Comparison of ENCODE assay signal across 11 cellular contexts in genomic region chr14:103155013-103155412, GRCh38. TPM values are rescaled to one million over a fixed set of nuclear protein-coding genes. Genes with fewer than 3 reads are reported as not detected.
DNase-seq lines count a peak whose midpoint lies in the region; ATAC-seq and TF ChIP-seq lines count a peak whose summit lies in the region.
"Had no signal": no experiment of that assay in that cellular context is flagged by ENCODE, and none has a peak within 500 bp of the region (broad histone marks: within the 10 kb centered on the region; RNA-seq: fewer than 3 reads in every experiment).

No MANE protein-coding gene starts in this region.

- peaks cover 24% of the 10 kb centered on the region for H3K4me1 ChIP-seq in Caco-2
- no peaks in the 10 kb centered on the region for H3K4me1 ChIP-seq in naive thymus-derived CD4-positive, alpha-beta T cell (ENCODE audit: control insufficient read depth in 2 of 2, insufficient read depth in 2 of 2, low read length in 2 of 2)

- DNase-seq in Caco-2 (peak; percentile 40 to 53), NCI-H460 (ENCODE audit: extremely low read depth, low read depth) (peak; percentile 84), fibroblast of gingiva (ENCODE audit: low read depth) (peak; percentile 77), NCI-H1417 treated with DMSO at 0.1 percent for 48 hours (lab: John Stamatoyannopoulos, UW) (no peak), superior temporal gyrus (ENCODE audit: extremely low spot score) (no peak), NCI-H345 (lab: John Stamatoyannopoulos, UW) (no peak), NCI-H774 (lab: John Stamatoyannopoulos, UW) (no peak)
- no peak for DNase-seq in naive thymus-derived CD4-positive, alpha-beta T cell
- DNase-seq: NCI-H187 had no signal

- H3K36me3 ChIP-seq in Caco-2 (ENCODE audit: control insufficient read depth, insufficient read depth, low read length): no peaks in the 10 kb centered on the region
- H3K36me3 ChIP-seq in naive thymus-derived CD4-positive, alpha-beta T cell (ENCODE audit: control insufficient read depth in 2 of 3, insufficient read depth in 3 of 3, low read length in 3 of 3): no peaks in the 10 kb centered on the region

- no peak overlapping the region for H3K27ac Mint-ChIP-seq in Caco-2 (ENCODE audit: unreplicated experiment)
- H3K27ac Mint-ChIP-seq in naive thymus-derived CD4-positive, alpha-beta T cell: no peak overlapping the region
- H3K27ac Mint-ChIP-seq: dendritic cell treated with granulocyte-macrophage colony-stimulating factor and Interleukin-4, amounts not matched to agents 40 ng/mL and 50 ng/mL, for 4 days; natural killer cell treated with Interleukin-12 subunit alpha and Interleukin-12 subunit beta and Interleukin-15 and Interleukin-18, amount 100 ng/mL, for 72 hours had no signal

- intact Hi-C loops in Caco-2 (cut with micrococcal nuclease; ENCODE audit: unreplicated experiment): no loop called here
- intact Hi-C loops in naive thymus-derived CD4-positive, alpha-beta T cell (cut with micrococcal nuclease): no loop called here

- peaks cover 6% of the 10 kb centered on the region for H3K4me1 Mint-ChIP-seq in Caco-2 (ENCODE audit: low read depth, unreplicated experiment)
- H3K4me1 Mint-ChIP-seq in naive thymus-derived CD4-positive, alpha-beta T cell: no peaks in the 10 kb centered on the region

- no peak for TF ChIP-seq CTCF in Caco-2 (IDR thresholded peaks at IDR 0.05; ENCODE audit: insufficient read depth in 1 of 2, low read depth in 1 of 2, low read length in 1 of 2, severe bottlenecking in 1 of 2, unreplicated experiment in 1 of 2)

- H3K27me3 Mint-ChIP-seq in Caco-2 (ENCODE audit: insufficient read depth, unreplicated experiment): no peaks in the 10 kb centered on the region
- peaks cover 0 to 9% (median 0%) of the 10 kb centered on the region in 5 donors for H3K27me3 Mint-ChIP-seq in naive thymus-derived CD4-positive, alpha-beta T cell

- ATAC-seq in naive thymus-derived CD4-positive, alpha-beta T cell: peak; percentile 63

- POLR2A ChIA-PET in Caco-2 (lab: Charles Lee): no interaction called here
- POLR2A ChIA-PET in naive thymus-derived CD4-positive, alpha-beta T cell (lab: Charles Lee): no interaction called here

- no peak overlapping the region for H3K4me3 ChIP-seq in Caco-2 (ENCODE audit: low read depth, low read length)
- H3K4me3 ChIP-seq in naive thymus-derived CD4-positive, alpha-beta T cell (ENCODE audit: low read length): no peak overlapping the region

- no peaks in the 10 kb centered on the region for H3K9me3 Mint-ChIP-seq in Caco-2 (ENCODE audit: unreplicated experiment)
- H3K9me3 Mint-ChIP-seq in naive thymus-derived CD4-positive, alpha-beta T cell: no peaks in the 10 kb centered on the region
- H3K9me3 Mint-ChIP-seq: dendritic cell treated with granulocyte-macrophage colony-stimulating factor and Interleukin-4, amounts not matched to agents 40 ng/mL and 50 ng/mL, for 4 days; natural killer cell treated with Interleukin-12 subunit alpha and Interleukin-12 subunit beta and Interleukin-15 and Interleukin-18, amount 100 ng/mL, for 72 hours had no signal

- H3K4me3 Mint-ChIP-seq in Caco-2 (ENCODE audit: unreplicated experiment): no peak overlapping the region
- H3K4me3 Mint-ChIP-seq in naive thymus-derived CD4-positive, alpha-beta T cell: no peak overlapping the region
- H3K4me3 Mint-ChIP-seq: dendritic cell treated with granulocyte-macrophage colony-stimulating factor and Interleukin-4, amounts not matched to agents 40 ng/mL and 50 ng/mL, for 4 days; natural killer cell treated with Interleukin-12 subunit alpha and Interleukin-12 subunit beta and Interleukin-15 and Interleukin-18, amount 100 ng/mL, for 72 hours had no signal

- peaks cover 11% of the 10 kb centered on the region for H3K36me3 Mint-ChIP-seq in Caco-2 (ENCODE audit: insufficient read depth, unreplicated experiment)
- no peaks in the 10 kb centered on the region for H3K36me3 Mint-ChIP-seq in naive thymus-derived CD4-positive, alpha-beta T cell
- H3K36me3 Mint-ChIP-seq: natural killer cell treated with Interleukin-12 subunit alpha and Interleukin-12 subunit beta and Interleukin-15 and Interleukin-18, amount 100 ng/mL, for 72 hours had no signal

- H3K9me3 ChIP-seq in Caco-2: peaks cover 9% of the 10 kb centered on the region
- H3K9me3 ChIP-seq in naive thymus-derived CD4-positive, alpha-beta T cell (ENCODE audit: control insufficient read depth in 2 of 3, low read length in 3 of 3): no peaks in the 10 kb centered on the region

- H3K27me3 ChIP-seq in Caco-2 (replicated peaks; ENCODE audit: control insufficient read depth, insufficient read depth, low read length): no peaks in the 10 kb centered on the region
- H3K27me3 ChIP-seq in naive thymus-derived CD4-positive, alpha-beta T cell (ENCODE audit: control insufficient read depth in 2 of 2, insufficient read depth in 2 of 2, low read length in 2 of 2): no peaks in the 10 kb centered on the region

- no peak overlapping the region for H3K27ac ChIP-seq in naive thymus-derived CD4-positive, alpha-beta T cell (ENCODE audit: low read depth, low read length)

- CTCF ChIA-PET in Caco-2 (lab: Charles Lee): interaction anchor here (0.6 kb wide), 1 partner anchor 17 kb away, joined by 3 read pairs; no protein-coding TSS in a partner anchor
- CTCF ChIA-PET in naive thymus-derived CD4-positive, alpha-beta T cell (lab: Charles Lee): no interaction called here

- no TSS peak for BruUV-seq in Caco-2 (replicated peaks; lab: Mats Ljungman, UMichigan)

RNA-seq across cellular contexts. Expression of gene TNFAIP2, which starts 31.8 kb away (rescaled TPM):
- total RNA-seq in Caco-2 (2022): 7.9 and 8.1 TPM in 2 replicates
- 383 and 397 TPM in 2 replicates for total RNA-seq in NCI-H460 (2014; rRNA removed; shearing (Covaris generic))
- 867 and 904 TPM in 2 replicates for polyA plus RNA-seq in NCI-H460 (2014; cell fraction: nucleus; rRNA removed)
- total RNA-seq in naive thymus-derived CD4-positive, alpha-beta T cell: 100 to 1,000 TPM in 1 of 5 experiments, 10 to 100 TPM in 1, 1 to 10 TPM in 3; 1.1 to 309 (median 5.5) TPM
- polyA plus RNA-seq in naive thymus-derived CD4-positive, alpha-beta T cell: not detected

Comparison
In these comparisons a context has a peak if more than half of its experiments do, and no peak if none do; other contexts are left out.
1. DNase-seq: peak in Caco-2 (2 of 2), NCI-H460 (single experiment) and fibroblast of gingiva (single experiment); none in naive thymus-derived CD4-positive, alpha-beta T cell (0 of 9), NCI-H1417 treated with DMSO at 0.1 percent for 48 hours (single experiment), superior temporal gyrus (single experiment), NCI-H345 (single experiment) and NCI-H774 (single experiment).